In genomic region chr9:137691648-137692357, GRCh38 we compare ENCODE assay signal across 13 cellular contexts.
DNase-seq lines count a peak whose midpoint lies in the region; ATAC-seq and TF ChIP-seq lines count a peak whose summit lies in the region.
"Had no signal": no experiment of that assay in that cellular context is flagged by ENCODE, and none has a peak within 500 bp of the region (broad histone marks: within the 10 kb centered on the region; RNA-seq: fewer than 3 reads in every experiment).

No MANE protein-coding gene starts in this region.

- H3K4me3 Mint-ChIP-seq in activated naive CD8-positive, alpha-beta T cell treated with anti-CD3 and anti-CD28 coated beads for 36 hours, result no peak overlapping the region
- H3K4me3 Mint-ChIP-seq in naive B cell, result peak overlapping the region; percentile 21 to 94 (median 81)

- H3K27me3 Mint-ChIP-seq in activated naive CD8-positive, alpha-beta T cell treated with anti-CD3 and anti-CD28 coated beads for 36 hours, result no peaks in the 10 kb centered on the region
- H3K27me3 Mint-ChIP-seq in naive B cell, result no peaks in the 10 kb centered on the region

- H2AFZ ChIP-seq in Karpas-422 (ENCODE audit: low read length), result no peak overlapping the region

- no peak overlapping the region for H3K27ac ChIP-seq in DOHH2 (ENCODE audit: low read depth, low read length)
- no peak overlapping the region for H3K27ac ChIP-seq in Karpas-422 (ENCODE audit: low read length)
- H3K27ac ChIP-seq: pancreas, testis had no signal

- TF ChIP-seq CTCF in DOHH2 (IDR thresholded peaks at IDR 0.05; ENCODE audit: low read depth, low read length, poor library complexity, severe bottlenecking), result no peak

- 0 out of 2 replicates have a peak, but pooled peaks cover 3% of the 10 kb centered on the region for H3F3A ChIP-seq in DOHH2 (ENCODE audit: control insufficient read depth, insufficient read depth)

- H4K20me1 ChIP-seq in DOHH2 (ENCODE audit: control insufficient read depth, insufficient read depth, low read depth, low read length) (peaks cover 35% of the 10 kb centered on the region), Karpas-422 (ENCODE audit: insufficient read depth, low read depth, low read length) (no peaks in the 10 kb centered on the region)

- H3K4me3 ChIP-seq in DOHH2 (ENCODE audit: low read length) (0 out of 2 replicates have a peak overlapping the region, but pooled peaks have one; percentile 1), Karpas-422 (ENCODE audit: low read length) (no peak overlapping the region)
- H3K4me3 ChIP-seq: pancreas, testis had no signal

- no peaks in the 10 kb centered on the region for H3K9me3 Mint-ChIP-seq in activated naive CD8-positive, alpha-beta T cell treated with anti-CD3 and anti-CD28 coated beads for 36 hours
- H3K9me3 Mint-ChIP-seq in naive B cell, result no peaks in the 10 kb centered on the region

- H3K79me2 ChIP-seq in DOHH2 (ENCODE audit: control insufficient read depth, low read length) (peaks cover 97% of the 10 kb centered on the region), Karpas-422 (ENCODE audit: low read length) (peaks cover 89% of the 10 kb centered on the region)

- peak overlapping the region; percentile 18 for H3K27ac Mint-ChIP-seq in activated naive CD8-positive, alpha-beta T cell treated with anti-CD3 and anti-CD28 coated beads for 36 hours
- peak overlapping the region; percentile 95 to 99 (median 96) for H3K27ac Mint-ChIP-seq in naive B cell

- no peaks in the 10 kb centered on the region for H3K27me3 ChIP-seq in DOHH2 (ENCODE audit: control insufficient read depth, low read length)
- H3K27me3 ChIP-seq in Karpas-422 (ENCODE audit: low read length), result no peaks in the 10 kb centered on the region
- H3K27me3 ChIP-seq: pancreas, testis had no signal

- H3K9me3 ChIP-seq in DOHH2 (ENCODE audit: control insufficient read depth, insufficient read depth, low read length), result no peaks in the 10 kb centered on the region
- H3K9me3 ChIP-seq in Karpas-422 (ENCODE audit: low read length), result no peaks in the 10 kb centered on the region
- H3K9me3 ChIP-seq: pancreas, testis had no signal

- DNase-seq in MV-4-11 (lab: John Stamatoyannopoulos, UW) (peak; percentile 61), naive B cell (peak; percentile 71), Karpas-422 (no peak), superior temporal gyrus (ENCODE audit: extremely low spot score) (no peak)
- DNase-seq in activated naive CD8-positive, alpha-beta T cell treated with anti-CD3 and anti-CD28 coated beads for 36 hours, result no peak
- DNase-seq in stimulated activated CD4-positive, alpha-beta T cell treated with anti-CD3 and anti-CD28 coated beads, Interleukin-2, amount 100 ng/mL, for 48 hours, result no peak
- DNase-seq: activated T-cell treated with anti-CD3 and anti-CD28 coated beads for 4 hours, erythroblast, NCI-H526 treated with DMSO at 0.1 percent for 48 hours, pancreas, testis had no signal

- peaks cover 11% of the 10 kb centered on the region for H3K36me3 Mint-ChIP-seq in activated naive CD8-positive, alpha-beta T cell treated with anti-CD3 and anti-CD28 coated beads for 36 hours
- H3K36me3 Mint-ChIP-seq in naive B cell, result peaks cover 0 to 4% of the 10 kb centered on the region in 2 donors

- H3K36me3 ChIP-seq in DOHH2 (ENCODE audit: control insufficient read depth, low read length) (peaks cover 59% of the 10 kb centered on the region), Karpas-422 (ENCODE audit: insufficient read depth, low read length) (no peaks in the 10 kb centered on the region)
- H3K36me3 ChIP-seq: pancreas had no signal

- H3K9ac ChIP-seq in Karpas-422 (ENCODE audit: low read length), result no peak overlapping the region

- H3K9me2 ChIP-seq in DOHH2 (replicated peaks; ENCODE audit: control insufficient read depth, low read length) (no peaks in the 10 kb centered on the region), Karpas-422 (replicated peaks; ENCODE audit: insufficient read depth, low read length) (no peaks in the 10 kb centered on the region)

- peaks cover 55% of the 10 kb centered on the region for H3K4me1 ChIP-seq in DOHH2 (ENCODE audit: control insufficient read depth, low read length)
- H3K4me1 ChIP-seq in Karpas-422 (ENCODE audit: low read length), result no peaks in the 10 kb centered on the region

- H3K4me1 Mint-ChIP-seq in activated naive CD8-positive, alpha-beta T cell treated with anti-CD3 and anti-CD28 coated beads for 36 hours, result peaks cover 48% of the 10 kb centered on the region
- H3K4me1 Mint-ChIP-seq in naive B cell, result peaks cover 67 to 84% (median 80%) of the 10 kb centered on the region in 3 donors

- H3K4me2 ChIP-seq in DOHH2 (ENCODE audit: low read length) (peak overlapping the region; percentile 7; the same call in 1 of the 2 replicates), Karpas-422 (ENCODE audit: low read depth, low read length, poor library complexity, severe bottlenecking) (no peak overlapping the region)

- ATAC-seq in naive B cell (ENCODE audit: low read depth in 2 of 2) (peak; percentile 90 to 93), GM19023 (IDR thresholded peaks at IDR 0.05; ENCODE audit: unreplicated experiment) (no peak)

Comparison
In these comparisons a context has a peak if more than half of its experiments do, and no peak if none do; other contexts are left out.
1. DNase-seq: peak in MV-4-11 (single experiment) and naive B cell (single experiment); none in activated naive CD8-positive, alpha-beta T cell treated with anti-CD3 and anti-CD28 coated beads for 36 hours (single experiment), Karpas-422 (single experiment), superior temporal gyrus (single experiment) and stimulated activated CD4-positive, alpha-beta T cell treated with anti-CD3 and anti-CD28 coated beads, Interleukin-2, amount 100 ng/mL, for 48 hours (0 of 2).